15 cellular contexts compared by ENCODE assay signal in genomic region chr1:170807432-170807831, GRCh38.
A peak's percentile ranks its signal among the peaks of the same experiment; 100 is the strongest.
DNase-seq lines count a peak whose midpoint lies in the region; ATAC-seq and TF ChIP-seq lines count a peak whose summit lies in the region.
"Had no signal": no experiment of that assay in that cellular context is flagged by ENCODE, and none has a peak within 500 bp of the region (broad histone marks: within the 10 kb centered on the region; RNA-seq: fewer than 3 reads in every experiment).

No MANE protein-coding gene starts in this region.

- H3K4me1 ChIP-seq in GM23338 (ENCODE audit: insufficient read depth), result no peaks in the 10 kb centered on the region

- no peaks in the 10 kb centered on the region for H3K79me2 ChIP-seq in GM23338 (replicated peaks; ENCODE audit: insufficient read depth)

- no peak for TF ChIP-seq CTCF in AG10803 (conservative IDR thresholded peaks at IDR 0.05; ENCODE audit: low read length)
- no peak for TF ChIP-seq CTCF in chondrocyte (IDR thresholded peaks at IDR 0.05)
- TF ChIP-seq CTCF in GM23338 (conservative IDR thresholded peaks at IDR 0.05; ENCODE audit: low read depth in 2 of 2), result no peak

- H3K36me3 Mint-ChIP-seq in chondrocyte (ENCODE audit: low read depth) (peaks cover 3% of the 10 kb centered on the region), GM23338 (ENCODE audit: low read depth) (no peaks in the 10 kb centered on the region)
- H3K36me3 Mint-ChIP-seq: brain had no signal

- H3K9me3 Mint-ChIP-seq in chondrocyte (ENCODE audit: low read depth) (peaks cover 6% of the 10 kb centered on the region), GM23338 (peaks cover 3% of the 10 kb centered on the region; the same call in 1 of the 3 replicates)

- no peak overlapping the region for H3K27ac ChIP-seq in GM23338 (ENCODE audit: low read depth)

- H3K27me3 Mint-ChIP-seq in chondrocyte (ENCODE audit: low read depth) (no peaks in the 10 kb centered on the region), GM23338 (ENCODE audit: insufficient read depth, low read depth, poor library complexity) (peaks cover 4% of the 10 kb centered on the region)

- ATAC-seq in GM23338 (no peak), HG02610 (IDR thresholded peaks at IDR 0.05; ENCODE audit: unreplicated experiment) (no peak)
- ATAC-seq: activated CD4-positive, alpha-beta T cell treated with anti-CD3 and anti-CD28 coated beads for 36 hours had no signal

- H3K36me3 ChIP-seq in GM23338 (ENCODE audit: insufficient read depth), result no peaks in the 10 kb centered on the region

- no peaks in the 10 kb centered on the region for H3F3A ChIP-seq in GM23338 (replicated peaks; ENCODE audit: low read depth)

- H3K9me2 ChIP-seq in GM23338 (ENCODE audit: insufficient read depth), result peaks cover 6% of the 10 kb centered on the region; the same call in 1 of the 2 replicates

- H3K4me2 ChIP-seq in GM23338, result no peak overlapping the region

- no peaks in the 10 kb centered on the region for H3K27me3 ChIP-seq in GM23338 (ENCODE audit: insufficient read depth)

- H3K4me1 Mint-ChIP-seq in chondrocyte (ENCODE audit: low read depth) (peaks cover 61% of the 10 kb centered on the region), GM23338 (peaks cover 2% of the 10 kb centered on the region; the same call in 1 of the 3 replicates)
- H3K4me1 Mint-ChIP-seq: activated CD4-positive, alpha-beta T cell treated with anti-CD3 and anti-CD28 coated beads for 36 hours; B cell had no signal

- peak overlapping the region; percentile 93 for H3K27ac Mint-ChIP-seq in chondrocyte (ENCODE audit: unreplicated experiment)
- H3K27ac Mint-ChIP-seq in GM23338, result no peak overlapping the region
- H3K27ac Mint-ChIP-seq: activated CD4-positive, alpha-beta T cell treated with anti-CD3 and anti-CD28 coated beads for 36 hours; B cell; brain had no signal

- H4K20me1 ChIP-seq in GM23338 (replicated peaks; ENCODE audit: insufficient read depth), result no peaks in the 10 kb centered on the region

- DNase-seq in AG10803 (ENCODE audit: low read depth) (peak; percentile 92), MV-4-11 (lab: John Stamatoyannopoulos, UW) (peak; percentile 6), chondrocyte (ENCODE audit: low spot score) (no peak), myocyte (ENCODE audit: low read depth) (peak; percentile 36), GM23338 (ENCODE audit: low spot score) (no peak), DMS153 treated with DMSO at 0.1 percent for 48 hours (lab: John Stamatoyannopoulos, UW; ENCODE audit: unreplicated experiment) (no peak), NCI-H2171 treated with DMSO at 0.1 percent for 48 hours (lab: John Stamatoyannopoulos, UW) (no peak)
- DNase-seq: activated CD4-positive, alpha-beta T cell treated with anti-CD3 and anti-CD28 coated beads for 36 hours; MM.1S; NCI-H2171; stimulated activated CD8-positive, alpha-beta memory T cell treated with anti-CD3 and anti-CD28 coated beads, Interleukin-4, amount 100 ng/mL, for 48 hours; T-helper 1 cell had no signal

- peak overlapping the region; percentile 14 for H3K4me3 Mint-ChIP-seq in chondrocyte (ENCODE audit: unreplicated experiment)
- H3K4me3 Mint-ChIP-seq in GM23338, result no peak overlapping the region
- H3K4me3 Mint-ChIP-seq: activated CD4-positive, alpha-beta T cell treated with anti-CD3 and anti-CD28 coated beads for 36 hours; B cell; brain had no signal

- H3K4me3 ChIP-seq in AG10803 (ENCODE audit: low read length) (no peak overlapping the region), GM23338 (no peak overlapping the region)

- H2AFZ ChIP-seq in GM23338, result no peak overlapping the region

TF ChIP-seq in GM23338, 12 proteins besides CTCF, POLR2A, EP300 and RAD21 (continues in another document):
- TF ChIP-seq EZH2 (IDR thresholded peaks at IDR 0.05; ENCODE audit: low read depth, unreplicated experiment), result no peak
- TF ChIP-seq ZNF331 (CRISPR knock-in tag; IDR thresholded peaks at IDR 0.05; ENCODE audit: low read depth), result no peak
- no peak for TF ChIP-seq STAT1 (IDR thresholded peaks at IDR 0.05; ENCODE audit: unreplicated experiment)
- no peak for TF ChIP-seq ETS1 (IDR thresholded peaks at IDR 0.05)
- TF ChIP-seq, protein P1, sequence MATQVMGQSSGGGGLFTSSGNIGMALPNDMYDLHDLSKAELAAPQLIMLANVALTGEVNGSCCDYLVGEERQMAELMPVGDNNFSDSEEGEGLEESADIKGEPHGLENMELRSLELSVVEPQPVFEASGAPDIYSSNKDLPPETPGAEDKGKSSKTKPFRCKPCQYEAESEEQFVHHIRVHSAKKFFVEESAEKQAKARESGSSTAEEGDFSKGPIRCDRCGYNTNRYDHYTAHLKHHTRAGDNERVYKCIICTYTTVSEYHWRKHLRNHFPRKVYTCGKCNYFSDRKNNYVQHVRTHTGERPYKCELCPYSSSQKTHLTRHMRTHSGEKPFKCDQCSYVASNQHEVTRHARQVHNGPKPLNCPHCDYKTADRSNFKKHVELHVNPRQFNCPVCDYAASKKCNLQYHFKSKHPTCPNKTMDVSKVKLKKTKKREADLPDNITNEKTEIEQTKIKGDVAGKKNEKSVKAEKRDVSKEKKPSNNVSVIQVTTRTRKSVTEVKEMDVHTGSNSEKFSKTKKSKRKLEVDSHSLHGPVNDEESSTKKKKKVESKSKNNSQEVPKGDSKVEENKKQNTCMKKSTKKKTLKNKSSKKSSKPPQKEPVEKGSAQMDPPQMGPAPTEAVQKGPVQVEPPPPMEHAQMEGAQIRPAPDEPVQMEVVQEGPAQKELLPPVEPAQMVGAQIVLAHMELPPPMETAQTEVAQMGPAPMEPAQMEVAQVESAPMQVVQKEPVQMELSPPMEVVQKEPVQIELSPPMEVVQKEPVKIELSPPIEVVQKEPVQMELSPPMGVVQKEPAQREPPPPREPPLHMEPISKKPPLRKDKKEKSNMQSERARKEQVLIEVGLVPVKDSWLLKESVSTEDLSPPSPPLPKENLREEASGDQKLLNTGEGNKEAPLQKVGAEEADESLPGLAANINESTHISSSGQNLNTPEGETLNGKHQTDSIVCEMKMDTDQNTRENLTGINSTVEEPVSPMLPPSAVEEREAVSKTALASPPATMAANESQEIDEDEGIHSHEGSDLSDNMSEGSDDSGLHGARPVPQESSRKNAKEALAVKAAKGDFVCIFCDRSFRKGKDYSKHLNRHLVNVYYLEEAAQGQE (IDR thresholded peaks at IDR 0.05; ENCODE audit: unreplicated experiment), result no peak
- no peak for TF ChIP-seq JUNB (IDR thresholded peaks at IDR 0.05; ENCODE audit: unreplicated experiment)
- TF ChIP-seq EZH2phosphoT487 (IDR thresholded peaks at IDR 0.05; ENCODE audit: unreplicated experiment), result no peak
- TF ChIP-seq CREB1 (CRISPR knock-in tag; IDR thresholded peaks at IDR 0.05; ENCODE audit: low read depth), result no peak

Comparison
In these comparisons a context has a peak if more than half of its experiments do, and no peak if none do; other contexts are left out.
1. DNase-seq: peak in AG10803 (single experiment), MV-4-11 (single experiment) and myocyte (single experiment); none in chondrocyte (single experiment), GM23338 (single experiment), DMS153 treated with DMSO at 0.1 percent for 48 hours (single experiment) and NCI-H2171 treated with DMSO at 0.1 percent for 48 hours (single experiment).